Comparison of ENCODE assay signal across 14 cellular contexts in the genomic region with DNA sequence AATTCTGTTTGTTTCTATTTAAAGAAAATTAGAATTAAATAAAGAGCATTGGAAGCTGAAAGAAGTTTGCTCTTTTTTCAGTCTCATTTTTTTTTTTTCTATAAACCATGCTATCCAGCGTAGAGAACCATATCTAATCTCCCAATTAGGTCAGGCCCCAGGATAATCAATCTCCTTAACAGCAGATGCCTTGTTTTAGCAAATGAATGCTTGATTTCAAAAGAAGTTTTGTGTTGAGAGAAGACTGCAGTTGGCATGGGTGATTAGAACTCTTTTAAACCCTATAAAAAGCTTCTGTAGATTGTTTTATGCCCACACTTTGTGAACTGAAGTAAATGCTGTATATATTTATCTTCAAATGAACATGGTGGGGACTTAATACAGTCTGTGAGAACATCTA. TPM values are rescaled to one million over a fixed set of nuclear protein-coding genes. Genes with fewer than 3 reads are reported as not detected.
A peak's percentile ranks its signal among the peaks of the same experiment; 100 is the strongest.
DNase-seq lines count a peak whose midpoint lies in the region; ATAC-seq and TF ChIP-seq lines count a peak whose summit lies in the region.
"Had no signal": no experiment of that assay in that cellular context is flagged by ENCODE, and none has a peak within 500 bp of the region (broad histone marks: within the 10 kb centered on the region; RNA-seq: fewer than 3 reads in every experiment).

No MANE protein-coding gene starts in this region.

- H3K4me3 ChIP-seq in GM23338 (0 out of 2 replicates have a peak overlapping the region, but pooled peaks have one; percentile 7), iPS-20b (ENCODE audit: low read length) (peak overlapping the region; percentile 13; the same call in 1 of the 2 replicates)
- H3K4me3 ChIP-seq: A549, BLaER1 had no signal

- H2AFZ ChIP-seq in GM23338 = no peak overlapping the region

- DNase-seq in GM23338 (ENCODE audit: low spot score) = no peak
- DNase-seq in SK-MEL-5 (ENCODE audit: low read depth, low spot score) = peak; percentile 11
- peak; percentile 52 for DNase-seq in pons (ENCODE audit: low spot score)
- no peak for DNase-seq in LoVo (ENCODE audit: low spot score)
- DNase-seq in DMS79 (lab: John Stamatoyannopoulos, UW) = no peak
- no peak for DNase-seq in A172 (ENCODE audit: low spot score)
- DNase-seq: Caco-2; CD8-positive, alpha-beta memory T cell; DMS53; HCEC 1CT; HFFc6 had no signal

- H3K79me2 ChIP-seq in GM23338 (replicated peaks; ENCODE audit: insufficient read depth) = no peaks in the 10 kb centered on the region

- no peak for TF ChIP-seq CTCF in GM23338 (conservative IDR thresholded peaks at IDR 0.05; ENCODE audit: low read depth in 2 of 2)

- H3K4me2 ChIP-seq in GM23338 = no peak overlapping the region; the same call in 1 of the 2 replicates
- H3K4me2 ChIP-seq: A549, BLaER1 had no signal

- H3K27ac ChIP-seq in GM23338 (ENCODE audit: low read depth) = no peak overlapping the region
- H3K27ac ChIP-seq in iPS-20b (ENCODE audit: low read length) = no peak overlapping the region
- H3K27ac ChIP-seq: A549, BLaER1 had no signal

- H3K36me3 ChIP-seq in GM23338 (ENCODE audit: insufficient read depth) = no peaks in the 10 kb centered on the region
- no peaks in the 10 kb centered on the region for H3K36me3 ChIP-seq in iPS-20b (ENCODE audit: insufficient read depth, low read depth, low read length)
- H3K36me3 ChIP-seq: BLaER1 had no signal

- no peaks in the 10 kb centered on the region for H3F3A ChIP-seq in GM23338 (replicated peaks; ENCODE audit: low read depth)

- no peak overlapping the region for H3K9ac ChIP-seq in iPS-20b (ENCODE audit: low read depth, low read length)
- H3K9ac ChIP-seq: BLaER1 had no signal

- ATAC-seq in GM23338 = no peak
- ATAC-seq: A549 had no signal

- in situ Hi-C loops in SK-MEL-5 (cut with HindIII; ENCODE audit: low pct_unique_long_range_greater_than_20kb, low sequenced_read_pairs) = no loop called here

- H3K27me3 Mint-ChIP-seq in GM23338 (ENCODE audit: insufficient read depth, low read depth, poor library complexity) = no peaks in the 10 kb centered on the region

- H3K9me3 ChIP-seq in iPS-20b (ENCODE audit: insufficient read depth, low read depth, low read length) = no peaks in the 10 kb centered on the region
- H3K9me3 ChIP-seq: A549, BLaER1, Caco-2 had no signal

- H3K4me1 Mint-ChIP-seq in GM23338 = peaks cover 10% of the 10 kb centered on the region
- H3K4me1 Mint-ChIP-seq: CD8-positive, alpha-beta memory T cell had no signal

- no peaks in the 10 kb centered on the region for H4K20me1 ChIP-seq in GM23338 (replicated peaks; ENCODE audit: insufficient read depth)
- H4K20me1 ChIP-seq: BLaER1 had no signal

- H3K4me3 Mint-ChIP-seq in GM23338 = no peak overlapping the region
- H3K4me3 Mint-ChIP-seq: CD8-positive, alpha-beta memory T cell; HFFc6 had no signal

- H3K9me3 Mint-ChIP-seq in GM23338 = no peaks in the 10 kb centered on the region
- H3K9me3 Mint-ChIP-seq: HFFc6 had no signal

- H3K4me1 ChIP-seq in GM23338 (ENCODE audit: insufficient read depth) (peaks cover 20% of the 10 kb centered on the region), iPS-20b (ENCODE audit: insufficient read depth, low read length) (peaks cover 17% of the 10 kb centered on the region)
- H3K4me1 ChIP-seq: A549, BLaER1, Caco-2 had no signal

- H3K27me3 ChIP-seq in GM23338 (ENCODE audit: insufficient read depth) (no peaks in the 10 kb centered on the region), iPS-20b (ENCODE audit: insufficient read depth, low read length) (no peaks in the 10 kb centered on the region)
- H3K27me3 ChIP-seq: BLaER1 had no signal

- H3K9me2 ChIP-seq in GM23338 (ENCODE audit: insufficient read depth) = no peaks in the 10 kb centered on the region

- H3K27ac Mint-ChIP-seq in GM23338 = no peak overlapping the region; the same call in 1 of the 2 replicates
- H3K27ac Mint-ChIP-seq: CD8-positive, alpha-beta memory T cell; HFFc6 had no signal

- H3K36me3 Mint-ChIP-seq in GM23338 (ENCODE audit: low read depth) = no peaks in the 10 kb centered on the region

TF ChIP-seq in GM23338, 12 proteins besides CTCF, POLR2A, EP300 and RAD21 (continues in another document):
- no peak for TF ChIP-seq NANOG (IDR thresholded peaks at IDR 0.05; ENCODE audit: borderline replicate concordance)
- TF ChIP-seq ZNF114 (CRISPR knock-in tag; IDR thresholded peaks at IDR 0.05) = no peak
- TF ChIP-seq CREB1 (CRISPR knock-in tag; IDR thresholded peaks at IDR 0.05; ENCODE audit: low read depth) = no peak
- TF ChIP-seq EZH2phosphoT487 (IDR thresholded peaks at IDR 0.05; ENCODE audit: unreplicated experiment) = no peak
- TF ChIP-seq POLR2AphosphoS5 (IDR thresholded peaks at IDR 0.05; ENCODE audit: low read depth) = no peak
- TF ChIP-seq, protein P1, sequence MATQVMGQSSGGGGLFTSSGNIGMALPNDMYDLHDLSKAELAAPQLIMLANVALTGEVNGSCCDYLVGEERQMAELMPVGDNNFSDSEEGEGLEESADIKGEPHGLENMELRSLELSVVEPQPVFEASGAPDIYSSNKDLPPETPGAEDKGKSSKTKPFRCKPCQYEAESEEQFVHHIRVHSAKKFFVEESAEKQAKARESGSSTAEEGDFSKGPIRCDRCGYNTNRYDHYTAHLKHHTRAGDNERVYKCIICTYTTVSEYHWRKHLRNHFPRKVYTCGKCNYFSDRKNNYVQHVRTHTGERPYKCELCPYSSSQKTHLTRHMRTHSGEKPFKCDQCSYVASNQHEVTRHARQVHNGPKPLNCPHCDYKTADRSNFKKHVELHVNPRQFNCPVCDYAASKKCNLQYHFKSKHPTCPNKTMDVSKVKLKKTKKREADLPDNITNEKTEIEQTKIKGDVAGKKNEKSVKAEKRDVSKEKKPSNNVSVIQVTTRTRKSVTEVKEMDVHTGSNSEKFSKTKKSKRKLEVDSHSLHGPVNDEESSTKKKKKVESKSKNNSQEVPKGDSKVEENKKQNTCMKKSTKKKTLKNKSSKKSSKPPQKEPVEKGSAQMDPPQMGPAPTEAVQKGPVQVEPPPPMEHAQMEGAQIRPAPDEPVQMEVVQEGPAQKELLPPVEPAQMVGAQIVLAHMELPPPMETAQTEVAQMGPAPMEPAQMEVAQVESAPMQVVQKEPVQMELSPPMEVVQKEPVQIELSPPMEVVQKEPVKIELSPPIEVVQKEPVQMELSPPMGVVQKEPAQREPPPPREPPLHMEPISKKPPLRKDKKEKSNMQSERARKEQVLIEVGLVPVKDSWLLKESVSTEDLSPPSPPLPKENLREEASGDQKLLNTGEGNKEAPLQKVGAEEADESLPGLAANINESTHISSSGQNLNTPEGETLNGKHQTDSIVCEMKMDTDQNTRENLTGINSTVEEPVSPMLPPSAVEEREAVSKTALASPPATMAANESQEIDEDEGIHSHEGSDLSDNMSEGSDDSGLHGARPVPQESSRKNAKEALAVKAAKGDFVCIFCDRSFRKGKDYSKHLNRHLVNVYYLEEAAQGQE (IDR thresholded peaks at IDR 0.05; ENCODE audit: unreplicated experiment) = no peak
- TF ChIP-seq ZNF331 (CRISPR knock-in tag; IDR thresholded peaks at IDR 0.05; ENCODE audit: low read depth) = no peak

RNA-seq across cellular contexts. Expression of a gene that starts 15.6 kb away (rescaled TPM):
- 73.7 and 80.2 TPM in 2 replicates for total RNA-seq in GM23338 (2014; rRNA removed; shearing (Covaris generic))
- 139 and 140 TPM in 2 replicates for polyA plus RNA-seq in GM23338 (2016; fragmentation: Nextera tagmentation; extraction: Ambion mirVana)
- total RNA-seq in SK-MEL-5 (2014; rRNA removed; shearing (Covaris generic)) = 45.9 and 48.5 TPM in 2 replicates
- polyA plus RNA-seq in SK-MEL-5 (2015; cell fraction: cytosol; rRNA removed) = 18.9 and 25.5 TPM in 2 replicates
- polyA plus RNA-seq in SK-MEL-5 (2015; cell fraction: nucleus; rRNA removed) = 22.9 and 27.0 TPM in 2 replicates
- total RNA-seq in A172 (2014; rRNA removed; shearing (Covaris generic)) = 101 and 118 TPM in 2 replicates

Comparison
In these comparisons a context has a peak if more than half of its experiments do, and no peak if none do; other contexts are left out.
1. DNase-seq: peak in SK-MEL-5 (single experiment) and pons (single experiment); none in GM23338 (single experiment), LoVo (single experiment), DMS79 (single experiment) and A172 (single experiment).